ENCODE assay signal across 14 cellular contexts in the genomic region with DNA sequence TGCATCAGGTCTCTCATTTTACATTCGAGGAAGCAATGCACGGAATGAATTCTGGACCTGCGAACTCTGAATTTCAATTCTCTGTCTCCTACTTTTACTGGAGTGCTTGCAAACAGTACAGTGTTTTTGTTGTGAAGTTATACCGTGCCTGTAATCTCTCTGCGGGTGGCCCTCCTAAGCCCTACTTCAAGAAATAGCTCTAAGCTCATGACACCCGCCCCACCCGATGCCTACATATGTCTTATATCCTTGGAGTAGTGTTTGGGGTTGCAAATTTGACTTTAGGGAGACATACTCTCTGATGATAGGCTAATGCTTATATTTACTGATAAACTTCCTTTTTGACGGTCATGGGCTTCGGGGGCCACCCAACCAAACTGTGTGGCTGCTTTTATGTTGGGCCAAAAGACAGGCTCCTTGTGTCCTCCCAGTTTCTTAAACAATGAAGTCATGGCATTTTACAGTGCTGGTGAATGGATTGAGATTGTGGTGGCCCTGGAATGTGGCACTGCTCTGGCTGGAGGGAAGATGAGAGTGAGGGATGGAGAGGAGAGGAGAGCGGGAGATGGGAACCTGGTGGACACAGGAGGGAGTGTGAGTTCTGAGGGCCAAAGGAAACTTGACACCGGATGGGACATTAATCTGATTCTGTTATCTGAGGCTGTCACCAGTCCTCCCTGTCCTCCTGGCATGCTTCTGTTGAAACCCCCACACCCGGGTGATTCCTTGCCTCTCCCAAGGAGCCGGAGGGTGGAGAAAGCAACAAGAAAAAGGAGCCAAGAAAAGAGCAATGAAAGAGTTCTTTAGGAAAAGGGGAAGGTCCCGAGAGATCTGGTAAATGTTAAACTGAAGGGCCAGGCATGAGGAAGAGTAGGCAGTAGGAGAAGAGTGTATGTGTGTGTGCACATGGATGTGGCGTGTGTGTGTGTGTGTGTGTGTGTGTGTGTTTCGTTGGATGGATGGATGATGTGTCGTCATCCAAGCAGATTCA.
A peak's percentile ranks its signal among the peaks of the same experiment; 100 is the strongest.
DNase-seq lines count a peak whose midpoint lies in the region; ATAC-seq and TF ChIP-seq lines count a peak whose summit lies in the region.
"Had no signal": no experiment of that assay in that cellular context is flagged by ENCODE, and none has a peak within 500 bp of the region (broad histone marks: within the 10 kb centered on the region; RNA-seq: fewer than 3 reads in every experiment).

No MANE protein-coding gene starts in this region.

- peaks cover 5 to 27% of the 10 kb centered on the region in 2 donors for H3K4me1 ChIP-seq in breast epithelium

- CTCF ChIA-PET in MCF 10A (lab: Yijun Ruan, JAX) = no interaction called here

- no TSS peak for BruUV-seq in MCF 10A (replicated peaks; lab: Mats Ljungman, UMichigan)

- POLR2A ChIA-PET in MCF 10A (lab: Yijun Ruan, JAX) = interaction anchor here (0.8 kb wide), 1 partner anchor 108 kb away, joined by 3 read pairs; no protein-coding TSS in a partner anchor

- H3K27ac ChIP-seq in breast epithelium = peak overlapping the region; percentile 41 to 87
- H3K27ac ChIP-seq: left ventricle myocardium inferior had no signal

- no peak overlapping the region for H3K4me3 Mint-ChIP-seq in MCF 10A (ENCODE audit: unreplicated experiment)
- H3K4me3 Mint-ChIP-seq in activated T-helper 17 cell treated with anti-CD3 and anti-CD28 coated beads, Interleukin-2, amount 50 U/mL, for 72 hours = no peak overlapping the region
- H3K4me3 Mint-ChIP-seq: brain; natural killer cell treated with Interleukin-12 subunit alpha and Interleukin-12 subunit beta and Interleukin-15 and Interleukin-18, amount 100 ng/mL, for 72 hours had no signal

- no peaks in the 10 kb centered on the region for H3K9me3 Mint-ChIP-seq in MCF 10A (ENCODE audit: unreplicated experiment)
- H3K9me3 Mint-ChIP-seq in activated T-helper 17 cell treated with anti-CD3 and anti-CD28 coated beads, Interleukin-2, amount 50 U/mL, for 72 hours = no peaks in the 10 kb centered on the region
- H3K9me3 Mint-ChIP-seq: activated T-helper 2 cell treated with anti-CD3 and anti-CD28 coated beads, Interferon-gamma antibody, Interleukin-2, Interleukin-4, amounts not matched to agents 10 μg/mL and 5 μg/mL and 100 μg/mL, durations not matched to agents 14 hours and 24 hours and 36 hours; brain; natural killer cell treated with Interleukin-12 subunit alpha and Interleukin-12 subunit beta and Interleukin-15 and Interleukin-18, amount 100 ng/mL, for 72 hours had no signal

- H3K9me3 ChIP-seq in breast epithelium = no peaks in the 10 kb centered on the region
- H3K9me3 ChIP-seq: left ventricle myocardium inferior had no signal

- no peak overlapping the region for H3K4me3 ChIP-seq in breast epithelium
- H3K4me3 ChIP-seq: left ventricle myocardium inferior had no signal

- no peaks in the 10 kb centered on the region for H3K36me3 ChIP-seq in breast epithelium
- H3K36me3 ChIP-seq: left ventricle myocardium inferior had no signal

- DNase-seq in breast epithelium (ENCODE audit: low spot score in 2 of 2) (no peak), MCF 10A (ENCODE audit: unreplicated experiment) (no peak), islet precursor cell (peak; percentile 96), hippocampal formation (lab: John Stamatoyannopoulos, UW) (no peak), NCI-H226 (no peak)
- no peak for DNase-seq in central memory CD4-positive, alpha-beta T cell
- DNase-seq: 8988T, left ventricle myocardium inferior, NCI-H2171 treated with DMSO at 0.1 percent for 48 hours had no signal

- no peak overlapping the region for H3K27ac Mint-ChIP-seq in MCF 10A (ENCODE audit: low read depth, unreplicated experiment)
- peak overlapping the region; percentile 8 for H3K27ac Mint-ChIP-seq in activated T-helper 17 cell treated with anti-CD3 and anti-CD28 coated beads, Interleukin-2, amount 50 U/mL, for 72 hours
- H3K27ac Mint-ChIP-seq: activated T-helper 2 cell treated with anti-CD3 and anti-CD28 coated beads, Interferon-gamma antibody, Interleukin-2, Interleukin-4, amounts not matched to agents 10 μg/mL and 5 μg/mL and 100 μg/mL, durations not matched to agents 14 hours and 24 hours and 36 hours; natural killer cell treated with Interleukin-12 subunit alpha and Interleukin-12 subunit beta and Interleukin-15 and Interleukin-18, amount 100 ng/mL, for 72 hours had no signal

- ATAC-seq in activated T-helper 17 cell treated with anti-CD3 and anti-CD28 coated beads, Interleukin-2, amount 50 U/mL, for 72 hours (replicated peaks) = no peak
- no peak for ATAC-seq in GM21825 (IDR thresholded peaks at IDR 0.05; ENCODE audit: unreplicated experiment)

- H3K27me3 Mint-ChIP-seq in MCF 10A (ENCODE audit: insufficient read depth, unreplicated experiment) = no peaks in the 10 kb centered on the region
- no peaks in the 10 kb centered on the region for H3K27me3 Mint-ChIP-seq in activated T-helper 17 cell treated with anti-CD3 and anti-CD28 coated beads, Interleukin-2, amount 50 U/mL, for 72 hours
- H3K27me3 Mint-ChIP-seq: brain; natural killer cell treated with Interleukin-12 subunit alpha and Interleukin-12 subunit beta and Interleukin-15 and Interleukin-18, amount 100 ng/mL, for 72 hours had no signal

- no peaks in the 10 kb centered on the region for H3K27me3 ChIP-seq in breast epithelium

- peak in 1 of 3 donors; percentile 17 for TF ChIP-seq CTCF in breast epithelium (IDR thresholded peaks at IDR 0.05)
- no peak for TF ChIP-seq CTCF in MCF 10A (IDR thresholded peaks at IDR 0.05; ENCODE audit: unreplicated experiment)

- H3K36me3 Mint-ChIP-seq in MCF 10A (ENCODE audit: insufficient read depth, unreplicated experiment) = peaks cover 8% of the 10 kb centered on the region
- H3K36me3 Mint-ChIP-seq in activated T-helper 17 cell treated with anti-CD3 and anti-CD28 coated beads, Interleukin-2, amount 50 U/mL, for 72 hours (ENCODE audit: low read depth) = no peaks in the 10 kb centered on the region
- H3K36me3 Mint-ChIP-seq: brain; natural killer cell treated with Interleukin-12 subunit alpha and Interleukin-12 subunit beta and Interleukin-15 and Interleukin-18, amount 100 ng/mL, for 72 hours had no signal

- H3K4me1 Mint-ChIP-seq in MCF 10A (ENCODE audit: insufficient read depth, unreplicated experiment) = peaks cover 23% of the 10 kb centered on the region
- H3K4me1 Mint-ChIP-seq in activated T-helper 17 cell treated with anti-CD3 and anti-CD28 coated beads, Interleukin-2, amount 50 U/mL, for 72 hours = no peaks in the 10 kb centered on the region

- TF ChIP-seq POLR2A in breast epithelium (IDR thresholded peaks at IDR 0.05) = no peak

- intact Hi-C loops in breast epithelium (cut with DNase I; ENCODE audit: low total_unique reads) (no loop called here), MCF 10A (cut with micrococcal nuclease) (no loop called here)
